Comparison of ENCODE assay signal across 21 cellular contexts in genomic region chr18:44107187-44107586, GRCh38.
"Had no signal": no experiment of that assay in that cellular context is flagged by ENCODE, and none has a peak within 500 bp of the region (broad histone marks: within the 10 kb centered on the region; RNA-seq: fewer than 3 reads in every experiment).

No MANE protein-coding gene starts in this region.

- H3K4me1 ChIP-seq: pancreas, right lobe of liver, transverse colon had no signal

- H3K4me3 ChIP-seq: dorsolateral prefrontal cortex, pancreas, right lobe of liver, SK-N-MC, smooth muscle cell, transverse colon had no signal

- H3K27me3 ChIP-seq: dorsolateral prefrontal cortex, neutrophil, pancreas, right lobe of liver, transverse colon had no signal

- H3K4me1 Mint-ChIP-seq: activated B cell treated with CpG ODN at 0.5 μM for 24 hours; naive thymus-derived CD4-positive, alpha-beta T cell; stimulated activated effector memory CD8-positive, alpha-beta T cell treated with anti-CD3 and anti-CD28 coated beads, Interleukin-12 subunit alpha, Interleukin-12 subunit beta, amount 100 ng/mL, for 72 hours had no signal

- H3K9me3 Mint-ChIP-seq: activated B cell treated with CpG ODN at 0.5 μM for 24 hours; activated T-helper 1 cell treated with anti-CD3 and anti-CD28 coated beads, Interleukin-12 subunit alpha, Interleukin-12 subunit beta, Interleukin-2, Interleukin-4 antibody, amounts not matched to agents 30 ng/mL and 10 ng/mL and 1 ng/mL, durations not matched to agents 14 hours and 24 hours and 36 hours had no signal

- H3K27me3 Mint-ChIP-seq: activated B cell treated with CpG ODN at 0.5 μM for 24 hours; activated CD4-positive, alpha-beta memory T cell treated with anti-CD3 and anti-CD28 coated beads for 36 hours; naive thymus-derived CD4-positive, alpha-beta T cell had no signal

- H3K27ac ChIP-seq: dorsolateral prefrontal cortex, epithelial cell of prostate, neutrophil, pancreas, right lobe of liver, SK-N-MC, transverse colon had no signal

- DNase-seq: activated B cell treated with CpG ODN at 0.5 μM for 24 hours; activated CD4-positive, alpha-beta memory T cell treated with anti-CD3 and anti-CD28 coated beads for 36 hours; activated CD4-positive, alpha-beta T cell treated with anti-CD3 and anti-CD28 coated beads for 4 hours; activated T-cell treated with anti-CD3 and anti-CD28 coated beads for 4 hours; amniotic stem cell; dorsolateral prefrontal cortex; islet precursor cell; left ventricle myocardium superior; mesendoderm; naive thymus-derived CD4-positive, alpha-beta T cell; pancreas; right lobe of liver; stimulated activated CD4-positive, alpha-beta T cell treated with anti-CD3 and anti-CD28 coated beads, Interleukin-4, amount 100 ng/mL, for 24 hours; transverse colon had no signal

- H3K36me3 ChIP-seq: neutrophil, pancreas, right lobe of liver, transverse colon had no signal

- H3K4me3 Mint-ChIP-seq: activated B cell treated with CpG ODN at 0.5 μM for 24 hours; activated CD4-positive, alpha-beta memory T cell treated with anti-CD3 and anti-CD28 coated beads for 36 hours; activated naive CD8-positive, alpha-beta T cell; activated T-helper 1 cell treated with anti-CD3 and anti-CD28 coated beads, Interleukin-12 subunit alpha, Interleukin-12 subunit beta, Interleukin-2, Interleukin-4 antibody, amounts not matched to agents 30 ng/mL and 10 ng/mL and 1 ng/mL, durations not matched to agents 14 hours and 24 hours and 36 hours; naive thymus-derived CD4-positive, alpha-beta T cell; stimulated activated effector memory CD8-positive, alpha-beta T cell treated with anti-CD3 and anti-CD28 coated beads, Interleukin-12 subunit alpha, Interleukin-12 subunit beta, amount 100 ng/mL, for 72 hours had no signal

- H3K9me3 ChIP-seq: neutrophil, pancreas, right lobe of liver, transverse colon had no signal

- H3K36me3 Mint-ChIP-seq: activated CD4-positive, alpha-beta memory T cell treated with anti-CD3 and anti-CD28 coated beads for 36 hours; activated naive CD8-positive, alpha-beta T cell; naive thymus-derived CD4-positive, alpha-beta T cell; stimulated activated effector memory CD8-positive, alpha-beta T cell treated with anti-CD3 and anti-CD28 coated beads, Interleukin-12 subunit alpha, Interleukin-12 subunit beta, amount 100 ng/mL, for 72 hours had no signal

- H3K27ac Mint-ChIP-seq: activated B cell treated with CpG ODN at 0.5 μM for 24 hours; activated CD4-positive, alpha-beta memory T cell treated with anti-CD3 and anti-CD28 coated beads for 36 hours; activated naive CD8-positive, alpha-beta T cell; activated T-helper 1 cell treated with anti-CD3 and anti-CD28 coated beads, Interleukin-12 subunit alpha, Interleukin-12 subunit beta, Interleukin-2, Interleukin-4 antibody, amounts not matched to agents 30 ng/mL and 10 ng/mL and 1 ng/mL, durations not matched to agents 14 hours and 24 hours and 36 hours; naive thymus-derived CD4-positive, alpha-beta T cell; stimulated activated effector memory CD8-positive, alpha-beta T cell treated with anti-CD3 and anti-CD28 coated beads, Interleukin-12 subunit alpha, Interleukin-12 subunit beta, amount 100 ng/mL, for 72 hours had no signal
